Comparison of ENCODE assay signal across 10 cellular contexts in genomic region chr20:64065062-64065972, GRCh38. TPM values are rescaled to one million over a fixed set of nuclear protein-coding genes. Genes with fewer than 3 reads are reported as not detected.
A peak's percentile ranks its signal among the peaks of the same experiment; 100 is the strongest.
DNase-seq lines count a peak whose midpoint lies in the region; ATAC-seq and TF ChIP-seq lines count a peak whose summit lies in the region.
"Had no signal": no experiment of that assay in that cellular context is flagged by ENCODE, and none has a peak within 500 bp of the region (broad histone marks: within the 10 kb centered on the region; RNA-seq: fewer than 3 reads in every experiment).

No MANE protein-coding gene starts in this region.

- peak overlapping the region; percentile 11 for H3K4me3 Mint-ChIP-seq in activated naive CD8-positive, alpha-beta T cell treated with anti-CD3 and anti-CD28 coated beads for 36 hours
- H3K4me3 Mint-ChIP-seq in neural crest cell = peak overlapping the region; percentile 65

- no peak for ATAC-seq in GM21723 (IDR thresholded peaks at IDR 0.05; ENCODE audit: unreplicated experiment)
- ATAC-seq in HG03378 (IDR thresholded peaks at IDR 0.05; ENCODE audit: unreplicated experiment) = no peak
- no peak for ATAC-seq in HG03460 (IDR thresholded peaks at IDR 0.05; ENCODE audit: unreplicated experiment)

- H3K36me3 ChIP-seq in Loucy (ENCODE audit: insufficient read depth, low read length) = no peaks in the 10 kb centered on the region

- H3K9me3 ChIP-seq in Loucy (ENCODE audit: insufficient read depth, low read depth, low read length) = no peaks in the 10 kb centered on the region

- H3K27me3 ChIP-seq in Loucy (ENCODE audit: insufficient read depth, low read length, poor library complexity, severe bottlenecking) = no peaks in the 10 kb centered on the region

- peaks cover 60% of the 10 kb centered on the region for H3K4me1 ChIP-seq in Loucy (ENCODE audit: insufficient read depth, low read length, poor library complexity, severe bottlenecking)

- no peaks in the 10 kb centered on the region for H3K9me2 ChIP-seq in Loucy (replicated peaks; ENCODE audit: low read depth, low read length)

- peaks cover 15% of the 10 kb centered on the region; the same call in 1 of the 2 replicates for H3K79me2 ChIP-seq in Loucy (ENCODE audit: insufficient read depth, low read length)

- H3K9me3 Mint-ChIP-seq in activated naive CD8-positive, alpha-beta T cell treated with anti-CD3 and anti-CD28 coated beads for 36 hours = no peaks in the 10 kb centered on the region
- no peaks in the 10 kb centered on the region for H3K9me3 Mint-ChIP-seq in neural crest cell

- peak overlapping the region; percentile 94 for H3K9ac ChIP-seq in Loucy (ENCODE audit: low read depth, low read length, poor library complexity, severe bottlenecking)

- H4K20me1 ChIP-seq in Loucy (ENCODE audit: insufficient read depth, low read length, poor library complexity, severe bottlenecking) = no peaks in the 10 kb centered on the region

- H3K4me1 Mint-ChIP-seq in activated naive CD8-positive, alpha-beta T cell treated with anti-CD3 and anti-CD28 coated beads for 36 hours = peaks cover 31% of the 10 kb centered on the region
- H3K4me1 Mint-ChIP-seq in neural crest cell = peaks cover 24% of the 10 kb centered on the region

- no peak for TF ChIP-seq CTCF in Loucy (conservative IDR thresholded peaks at IDR 0.05; ENCODE audit: low read length)
- no peak for TF ChIP-seq CTCF in neural crest cell (conservative IDR thresholded peaks at IDR 0.05)

- H3K27ac Mint-ChIP-seq in activated naive CD8-positive, alpha-beta T cell treated with anti-CD3 and anti-CD28 coated beads for 36 hours = peak overlapping the region; percentile 76
- peak overlapping the region; percentile 27 for H3K27ac Mint-ChIP-seq in neural crest cell (ENCODE audit: unreplicated experiment)

- H3F3A ChIP-seq in Loucy (ENCODE audit: low read depth) = no peaks in the 10 kb centered on the region

- H2AFZ ChIP-seq in Loucy (ENCODE audit: low read length) = no peak overlapping the region

- H3K4me3 ChIP-seq in Loucy (ENCODE audit: low read length, poor library complexity, severe bottlenecking) = no peak overlapping the region

- no peaks in the 10 kb centered on the region for H3K27me3 Mint-ChIP-seq in activated naive CD8-positive, alpha-beta T cell treated with anti-CD3 and anti-CD28 coated beads for 36 hours
- H3K27me3 Mint-ChIP-seq in neural crest cell (ENCODE audit: low read depth) = no peaks in the 10 kb centered on the region

- H3K36me3 Mint-ChIP-seq in activated naive CD8-positive, alpha-beta T cell treated with anti-CD3 and anti-CD28 coated beads for 36 hours = no peaks in the 10 kb centered on the region
- H3K36me3 Mint-ChIP-seq in neural crest cell (ENCODE audit: low read depth) = no peaks in the 10 kb centered on the region

- H3K4me2 ChIP-seq in Loucy (ENCODE audit: low read depth, low read length, poor library complexity, severe bottlenecking) = peak overlapping the region; percentile 83

- DNase-seq in NCI-H2107 treated with DMSO at 0.1 percent for 48 hours (lab: John Stamatoyannopoulos, UW; ENCODE audit: unreplicated experiment) = peak; percentile 58
- DNase-seq in NCI-H2107 (lab: John Stamatoyannopoulos, UW) = no peak
- no peak for DNase-seq in activated naive CD8-positive, alpha-beta T cell treated with anti-CD3 and anti-CD28 coated beads for 36 hours
- DNase-seq in neural crest cell (ENCODE audit: low read depth, low spot score) = no peak
- DNase-seq: hypothalamus had no signal

RNA-seq across cellular contexts. Expression of gene TCEA2, which starts 2.3 kb away (rescaled TPM):
- 10 to 100 TPM; 37.8 to 38.6 TPM for total RNA-seq in activated naive CD8-positive, alpha-beta T cell treated with anti-CD3 and anti-CD28 coated beads for 36 hours
- 82.5 and 83.3 TPM in 2 replicates for total RNA-seq in neural crest cell

RNA-seq across cellular contexts. Expression of gene RGS19, which starts 14.0 kb away (rescaled TPM):
- total RNA-seq in activated naive CD8-positive, alpha-beta T cell treated with anti-CD3 and anti-CD28 coated beads for 36 hours = 10 to 100 TPM; 26.4 to 31.8 TPM
- 11.1 and 11.7 TPM in 2 replicates for total RNA-seq in neural crest cell

RNA-seq across cellular contexts. Expression of gene OPRL1, which starts 14.6 kb away (rescaled TPM):
- under 1 TPM; 0.16 to 0.25 TPM for total RNA-seq in activated naive CD8-positive, alpha-beta T cell treated with anti-CD3 and anti-CD28 coated beads for 36 hours
- total RNA-seq in neural crest cell = 0.93 and 0.96 TPM in 2 replicates

RNA-seq across cellular contexts. Expression of gene SOX18, which starts 15.9 kb away (rescaled TPM):
- not detected for total RNA-seq in activated naive CD8-positive, alpha-beta T cell treated with anti-CD3 and anti-CD28 coated beads for 36 hours
- total RNA-seq in neural crest cell = not detected in 2 replicates

RNA-seq across cellular contexts. Expression of gene LKAAEAR1, which starts 18.9 kb away (rescaled TPM):
- under 1 TPM; 0.47 to 0.50 TPM for total RNA-seq in activated naive CD8-positive, alpha-beta T cell treated with anti-CD3 and anti-CD28 coated beads for 36 hours
- not detected in 2 replicates for total RNA-seq in neural crest cell
- total RNA-seq: A172 had no signal
